19 cellular contexts compared by ENCODE assay signal in the genomic region with DNA sequence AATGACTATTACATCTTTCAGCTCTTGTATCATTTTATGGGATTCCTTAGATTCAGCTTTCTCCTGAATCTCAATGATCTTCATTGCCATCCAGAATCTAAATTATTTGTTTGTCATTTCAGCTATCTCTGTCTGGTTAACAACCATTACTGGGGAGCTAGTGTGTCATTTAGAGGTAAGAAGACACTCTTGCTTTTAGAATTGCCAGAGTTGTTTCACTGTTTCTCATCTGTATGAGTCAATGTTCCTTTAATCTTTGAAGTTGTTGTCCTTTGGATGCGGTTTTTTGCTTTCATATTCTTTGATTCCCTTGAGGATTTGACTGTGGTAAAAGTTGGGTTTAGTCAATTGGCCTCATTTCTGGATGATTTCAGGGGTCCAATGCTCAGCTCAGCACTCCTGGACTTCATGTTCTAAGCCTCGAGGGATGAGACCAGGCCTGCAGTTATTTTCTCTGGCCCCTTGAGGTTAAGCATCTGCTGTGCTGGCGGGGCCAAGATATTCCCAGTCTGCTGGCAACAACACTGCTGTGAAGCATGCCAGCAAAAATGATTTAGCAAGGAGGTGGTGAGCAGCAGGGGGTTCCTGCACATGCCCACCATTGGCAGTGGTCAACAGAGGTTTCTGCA.
DNase-seq lines count a peak whose midpoint lies in the region; ATAC-seq and TF ChIP-seq lines count a peak whose summit lies in the region.
"Had no signal": no experiment of that assay in that cellular context is flagged by ENCODE, and none has a peak within 500 bp of the region (broad histone marks: within the 10 kb centered on the region; RNA-seq: fewer than 3 reads in every experiment).

No MANE protein-coding gene starts in this region.

- peaks cover 2 to 3% of the 10 kb centered on the region in 2 donors for H3K9me3 Mint-ChIP-seq in activated T-cell treated with anti-CD3 and anti-CD28 coated beads, Interleukin-2, amount 50 U/mL, for 72 hours
- peaks cover 7% of the 10 kb centered on the region for H3K9me3 Mint-ChIP-seq in activated T-cell treated with anti-CD3 and anti-CD28 coated beads, Interleukin-2, amount 50 U/mL, for 4 hours

- H3K9me3 ChIP-seq in right cardiac atrium (ENCODE audit: control insufficient read depth, low read length) (no peaks in the 10 kb centered on the region), testis (no peaks in the 10 kb centered on the region)

- peak overlapping the region; percentile 29 for H3K27ac Mint-ChIP-seq in activated T-cell treated with anti-CD3 and anti-CD28 coated beads, Interleukin-2, amount 50 U/mL, for 72 hours
- H3K27ac Mint-ChIP-seq: activated B cell treated with CpG ODN at 0.5 μM for 24 hours; CD4-positive, alpha-beta T cell; T-cell had no signal

- H3K4me3 ChIP-seq in brain microvascular endothelial cell (ENCODE audit: low read depth, low read length) = no peak overlapping the region
- no peak overlapping the region for H3K4me3 ChIP-seq in right cardiac atrium (ENCODE audit: low read length)
- H3K4me3 ChIP-seq in testis = no peak overlapping the region
- H3K4me3 ChIP-seq: cardiac muscle cell, upper lobe of left lung had no signal

- peaks cover 5% of the 10 kb centered on the region for H3K27me3 Mint-ChIP-seq in activated T-cell treated with anti-CD3 and anti-CD28 coated beads, Interleukin-2, amount 50 U/mL, for 72 hours (ENCODE audit: low read depth)
- H3K27me3 Mint-ChIP-seq in activated T-cell treated with anti-CD3 and anti-CD28 coated beads, Interleukin-2, amount 50 U/mL, for 4 hours (ENCODE audit: low read depth) = peaks cover 2% of the 10 kb centered on the region
- H3K27me3 Mint-ChIP-seq: activated B cell treated with CpG ODN at 0.5 μM for 24 hours; CD4-positive, alpha-beta T cell had no signal

- peaks cover 7% of the 10 kb centered on the region for H3K4me1 Mint-ChIP-seq in activated T-cell treated with anti-CD3 and anti-CD28 coated beads, Interleukin-2, amount 50 U/mL, for 72 hours (ENCODE audit: low read depth)
- peaks cover 2% of the 10 kb centered on the region for H3K4me1 Mint-ChIP-seq in activated T-cell treated with anti-CD3 and anti-CD28 coated beads, Interleukin-2, amount 50 U/mL, for 4 hours (ENCODE audit: low read depth)
- H3K4me1 Mint-ChIP-seq: activated B cell treated with CpG ODN at 0.5 μM for 24 hours, T-cell had no signal

- WGBS in right cardiac atrium = 29% methylated on average over 3 of the region's 3 CpGs
- WGBS in testis, 2 donors = 53 to 56% methylated on average over 2 to 3 of the region's 3 CpGs

- TF ChIP-seq CTCF in brain microvascular endothelial cell (IDR thresholded peaks at IDR 0.05; ENCODE audit: low read depth, low read length, missing control alignments) = no peak
- no peak for TF ChIP-seq CTCF in testis (IDR thresholded peaks at IDR 0.05)

- no peaks in the 10 kb centered on the region for H3K27me3 ChIP-seq in brain microvascular endothelial cell (replicated peaks)
- H3K27me3 ChIP-seq in right cardiac atrium (ENCODE audit: control insufficient read depth, insufficient read depth) = no peaks in the 10 kb centered on the region
- no peaks in the 10 kb centered on the region for H3K27me3 ChIP-seq in testis
- H3K27me3 ChIP-seq: cardiac muscle cell, foreskin keratinocyte, upper lobe of left lung had no signal

- no peak for TF ChIP-seq POLR2A in testis (IDR thresholded peaks at IDR 0.05)

- no peak overlapping the region for H3K4me3 Mint-ChIP-seq in activated T-cell treated with anti-CD3 and anti-CD28 coated beads, Interleukin-2, amount 50 U/mL, for 72 hours
- H3K4me3 Mint-ChIP-seq in activated T-cell treated with anti-CD3 and anti-CD28 coated beads, Interleukin-2, amount 50 U/mL, for 4 hours = no peak overlapping the region
- H3K4me3 Mint-ChIP-seq: activated B cell treated with CpG ODN at 0.5 μM for 24 hours; CD4-positive, alpha-beta T cell; T-cell had no signal

- H3K36me3 ChIP-seq in brain microvascular endothelial cell (replicated peaks) (no peaks in the 10 kb centered on the region), testis (ENCODE audit: low read depth, missing control alignments) (no peaks in the 10 kb centered on the region)
- H3K36me3 ChIP-seq: cardiac muscle cell, upper lobe of left lung had no signal

- in situ Hi-C loops in brain microvascular endothelial cell (cut with HindIII; ENCODE audit: low pct_ligation_motif_present, low sequenced_read_pairs) = no loop called here

- no peak for DNase-seq in activated T-cell treated with anti-CD3 and anti-CD28 coated beads, Interleukin-2, amount 50 U/mL, for 72 hours
- DNase-seq in activated T-cell treated with anti-CD3 and anti-CD28 coated beads, Interleukin-2, amount 50 U/mL, for 4 hours = no peak
- DNase-seq in brain microvascular endothelial cell = peak; percentile 72
- peak in 1 of 3 donors; percentile 52 for DNase-seq in right cardiac atrium
- DNase-seq in testis = peak; percentile 23
- DNase-seq in GM19240 (ENCODE audit: insufficient read length, low spot score) = no peak
- no peak for DNase-seq in medulla oblongata (ENCODE audit: extremely low spot score)
- DNase-seq in NCI-H1436 treated with DMSO at 0.1 percent for 48 hours (lab: John Stamatoyannopoulos, UW) = no peak
- DNase-seq: activated B cell treated with CpG ODN at 0.5 μM for 24 hours; CD4-positive, alpha-beta T cell; DMS79 treated with DMSO at 0.1 percent for 48 hours; effector memory CD4-positive, alpha-beta T cell; foreskin keratinocyte; H7; mesenchymal stem cell; NCI-H82; T-cell; upper lobe of left lung had no signal

- H3K27ac ChIP-seq in brain microvascular endothelial cell (no peak overlapping the region), right cardiac atrium (ENCODE audit: low read length) (no peak overlapping the region), testis (peak overlapping the region in 1 of 2 donors; percentile 12)
- H3K27ac ChIP-seq: cardiac muscle cell, foreskin keratinocyte, upper lobe of left lung had no signal

- intact Hi-C loops in right cardiac atrium (cut with DNase I) = no loop called here
- intact Hi-C loops in testis (cut with DNase I; ENCODE audit: low total_unique reads) = no loop called here

- peaks cover 3% of the 10 kb centered on the region for H3K4me1 ChIP-seq in right cardiac atrium (ENCODE audit: control insufficient read depth, insufficient read depth, low read length)
- no peaks in the 10 kb centered on the region for H3K4me1 ChIP-seq in testis
- H3K4me1 ChIP-seq: foreskin keratinocyte, upper lobe of left lung had no signal

- no peaks in the 10 kb centered on the region for H3K36me3 Mint-ChIP-seq in activated T-cell treated with anti-CD3 and anti-CD28 coated beads, Interleukin-2, amount 50 U/mL, for 72 hours (ENCODE audit: insufficient read depth in 2 of 2)
- no peaks in the 10 kb centered on the region for H3K36me3 Mint-ChIP-seq in activated T-cell treated with anti-CD3 and anti-CD28 coated beads, Interleukin-2, amount 50 U/mL, for 4 hours (ENCODE audit: insufficient read depth)
- H3K36me3 Mint-ChIP-seq: T-cell had no signal

- ATAC-seq in activated T-cell treated with anti-CD3 and anti-CD28 coated beads, Interleukin-2, amount 50 U/mL, for 72 hours (replicated peaks in 1 of 2) = peak; percentile 41 to 64
- no peak for ATAC-seq in activated T-cell treated with anti-CD3 and anti-CD28 coated beads, Interleukin-2, amount 50 U/mL, for 4 hours
- ATAC-seq in right cardiac atrium = peak; percentile 40 to 73
- ATAC-seq: foreskin keratinocyte, T-cell had no signal

Comparison
In these comparisons a context has a peak if more than half of its experiments do, and no peak if none do; other contexts are left out.
1. ATAC-seq: peak in activated T-cell treated with anti-CD3 and anti-CD28 coated beads, Interleukin-2, amount 50 U/mL, for 72 hours (2 of 2) and right cardiac atrium (2 of 2); none in activated T-cell treated with anti-CD3 and anti-CD28 coated beads, Interleukin-2, amount 50 U/mL, for 4 hours (0 of 2).
2. DNase-seq: peak in brain microvascular endothelial cell (single experiment) and testis (single experiment); none in activated T-cell treated with anti-CD3 and anti-CD28 coated beads, Interleukin-2, amount 50 U/mL, for 72 hours (0 of 2), activated T-cell treated with anti-CD3 and anti-CD28 coated beads, Interleukin-2, amount 50 U/mL, for 4 hours (single experiment), GM19240 (single experiment), medulla oblongata (single experiment) and NCI-H1436 treated with DMSO at 0.1 percent for 48 hours (single experiment).